Comparison of ENCODE assay signal across 8 cellular contexts in the genomic region with DNA sequence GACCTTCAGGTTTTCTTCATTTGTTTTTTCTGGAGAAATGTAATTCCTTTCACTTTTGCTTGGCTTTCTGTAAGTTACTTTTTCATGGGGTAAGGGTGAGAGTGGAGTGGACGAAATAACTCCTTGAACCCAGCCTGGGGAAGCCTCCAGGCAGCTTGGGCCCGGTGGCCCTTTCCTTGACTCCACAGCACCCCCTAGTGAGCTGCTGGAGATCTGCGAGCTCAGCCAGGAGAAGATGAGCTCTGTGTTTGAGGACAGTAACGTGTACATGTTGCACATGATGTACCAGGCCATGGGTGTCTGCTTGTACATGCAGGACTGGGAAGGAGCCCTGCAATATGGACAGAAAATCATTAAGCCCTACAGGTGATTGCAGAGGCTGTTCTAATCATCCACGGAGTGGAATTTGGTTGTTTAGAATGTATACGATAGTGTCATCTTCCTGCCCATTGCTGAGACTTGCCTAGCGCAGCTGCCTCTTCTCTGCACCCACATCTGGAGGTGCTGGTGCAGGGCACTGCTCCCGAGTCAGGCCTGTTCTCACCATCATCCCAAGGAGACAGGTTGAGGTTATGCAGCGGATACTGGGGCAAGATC. TPM values are rescaled to one million over a fixed set of nuclear protein-coding genes. Genes with fewer than 3 reads are reported as not detected.
DNase-seq lines count a peak whose midpoint lies in the region; ATAC-seq, FAIRE-seq and TF ChIP-seq lines count a peak whose summit lies in the region.

No MANE protein-coding gene starts in this region.

- TF ChIP-seq RAD21 in K562 (CRISPR knock-in tag; conservative IDR thresholded peaks at IDR 0.05 in 1 of 2, IDR thresholded peaks at IDR 0.05 in 1 of 2) = peak; percentile 63 to 78

- intact Hi-C loops in K562 (cut with micrococcal nuclease) = loop anchor here (2.0 to 5.0 kb wide), 3 partner anchors 115 to 1195 kb away; no protein-coding TSS in a partner anchor

- TF ChIP-seq EP300 in K562 (IDR thresholded peaks at IDR 0.05; ENCODE audit: low read length) = no peak

- no peaks in the 10 kb centered on the region for H3K27me3 Mint-ChIP-seq in activated T-helper 17 cell treated with anti-CD3 and anti-CD28 coated beads, Interleukin-2, amount 50 U/mL, for 72 hours

- DNase-seq in AG09319 (ENCODE audit: extremely low read depth, low read depth) (no peak), GM13976 (ENCODE audit: low spot score) (peak; percentile 80), HT1080 (ENCODE audit: low read depth) (peak; percentile 43), T follicular helper cell (ENCODE audit: low read depth) (peak; percentile 14), K562 (ENCODE audit: extremely low read depth in 1 of 4, low spot score in 3 of 4) (peak; percentile 76 to 89 (median 85)), left lobe of liver (ENCODE audit: low spot score) (no peak)
- DNase-seq in stimulated activated CD8-positive, alpha-beta memory T cell treated with anti-CD3 and anti-CD28 coated beads, Interleukin-15, amount 100 ng/mL, for 24 hours (ENCODE audit: low read depth) = peak; percentile 20

- 44% methylated on average over 9 of the region's 9 CpGs for WGBS in K562 (ENCODE audit: insufficient coverage, low coverage, missing lambda C conversion rate)

- H3K27ac Mint-ChIP-seq in activated T-helper 17 cell treated with anti-CD3 and anti-CD28 coated beads, Interleukin-2, amount 50 U/mL, for 72 hours = no peak overlapping the region

- H3K27ac ChIP-seq in K562 (ENCODE audit: extremely low read depth, low read depth, low read length) = no peak overlapping the region

- no peaks in the 10 kb centered on the region; a peak in 1 of 5 replicates for H3K4me1 ChIP-seq in K562 (replicated peaks in 1 of 2; ENCODE audit: control insufficient read depth in 2 of 2, insufficient read depth in 2 of 2, low read length in 2 of 2)

- no peaks in the 10 kb centered on the region for H3K4me1 Mint-ChIP-seq in activated T-helper 17 cell treated with anti-CD3 and anti-CD28 coated beads, Interleukin-2, amount 50 U/mL, for 72 hours

- peaks cover 44% of the 10 kb centered on the region; the same call in 1 of the 3 replicates for H3K36me3 ChIP-seq in K562 (ENCODE audit: control insufficient read depth, insufficient read depth, low read length)

- no peak for TF ChIP-seq POLR2A in K562 (conservative IDR thresholded peaks at IDR 0.05)

- H3K9me1 ChIP-seq in K562 (ENCODE audit: control insufficient read depth, insufficient read depth, low read length) = no peaks in the 10 kb centered on the region

- H2AFZ ChIP-seq in K562 (ENCODE audit: low read depth, low read length) = no peak overlapping the region

- POLR2A ChIA-PET in K562 (lab: Yijun Ruan, JAX) = interaction anchor here (0.6 to 1.3 kb wide), 3 partner anchors 13 to 51 kb away, joined by 3 to 4 read pairs (median 3); a partner anchor contains a TSS

- H3K36me3 Mint-ChIP-seq in activated T-helper 17 cell treated with anti-CD3 and anti-CD28 coated beads, Interleukin-2, amount 50 U/mL, for 72 hours (ENCODE audit: low read depth) = peaks cover 53% of the 10 kb centered on the region

- H3K4me2 ChIP-seq in K562 (ENCODE audit: insufficient read depth, low read length) = no peak overlapping the region

- H4K20me1 ChIP-seq in K562 (replicated peaks; ENCODE audit: control insufficient read depth, insufficient read depth, low read length) = peaks cover 10% of the 10 kb centered on the region; the same call in 1 of the 2 replicates

- H3K79me2 ChIP-seq in K562 (ENCODE audit: control insufficient read depth, insufficient read depth, low read length) = no peaks in the 10 kb centered on the region

- peak; percentile 80 for TF ChIP-seq CTCF in AG09319 (IDR thresholded peaks at IDR 0.05; ENCODE audit: low read depth, low read length)
- peak; percentile 81 for TF ChIP-seq CTCF in GM13976 (IDR thresholded peaks at IDR 0.05; ENCODE audit: borderline replicate concordance, control extremely low read depth, extremely low read depth, insufficient read depth, missing control alignments)
- TF ChIP-seq CTCF in K562 (IDR thresholded peaks at IDR 0.05 in 2 of 3, conservative IDR thresholded peaks at IDR 0.05 in 1 of 3; ENCODE audit: insufficient read depth in 2 of 3, low read depth in 1 of 3, low read length in 3 of 3) = peak; percentile 88 to 96 (median 88)

- no peaks in the 10 kb centered on the region for H3K9me3 Mint-ChIP-seq in activated T-helper 17 cell treated with anti-CD3 and anti-CD28 coated beads, Interleukin-2, amount 50 U/mL, for 72 hours

- no peaks in the 10 kb centered on the region for H3K27me3 ChIP-seq in K562 (ENCODE audit: control insufficient read depth in 2 of 2, insufficient read depth in 2 of 2, low read length in 2 of 2)

- ATAC-seq in K562 (peak; percentile 89), left lobe of liver (peak; percentile 37)
- ATAC-seq in activated T-helper 17 cell treated with anti-CD3 and anti-CD28 coated beads, Interleukin-2, amount 50 U/mL, for 72 hours (replicated peaks) = no peak

- FAIRE-seq in K562 (lab: Jason Lieb, UNC) = peak; percentile 88

- no peak overlapping the region for H3K4me3 ChIP-seq in K562

- H3K4me3 Mint-ChIP-seq in activated T-helper 17 cell treated with anti-CD3 and anti-CD28 coated beads, Interleukin-2, amount 50 U/mL, for 72 hours = no peak overlapping the region

- CTCF ChIA-PET in K562 (lab: Yijun Ruan, JAX; ENCODE audit: low intra/inter-chr PET ratio) = interaction anchor here (0.9 to 4.6 kb wide), 5 partner anchors 51 to 1195 kb away, joined by 3 to 24 read pairs (median 12); a partner anchor contains a TSS

- BruUV-seq in K562 (replicated peaks; lab: Mats Ljungman, UMichigan) = no TSS peak

- in situ Hi-C loops in GM13976 (cut with MboI; ENCODE audit: low sequenced_read_pairs, unreplicated experiment) = loop anchor here (10.0 kb wide), 1 partner anchor 253 kb away; no protein-coding TSS in a partner anchor
- in situ Hi-C loops in K562 (cut with MboI) = loop anchor here (5.0 kb wide), 1 partner anchor 120 kb away; no protein-coding TSS in a partner anchor

- no peaks in the 10 kb centered on the region for H3K9me3 ChIP-seq in K562 (replicated peaks; ENCODE audit: control insufficient read depth, insufficient read depth, low read depth, low read length)

- no peak overlapping the region for H3K9ac ChIP-seq in K562 (ENCODE audit: insufficient read depth in 1 of 2, low read depth in 2 of 2, low read length in 2 of 2)

TF ChIP-seq in K562, 482 proteins besides CTCF, POLR2A, EP300 and RAD21:
- TF ChIP-seq ATF7 (IDR thresholded peaks at IDR 0.05) (no peak), HMG20A (CRISPR knock-in tag; conservative IDR thresholded peaks at IDR 0.05) (no peak), KLF16 (IDR thresholded peaks at IDR 0.05) (peak; percentile 8; the same call in 1 of the 2 replicates), HNRNPUL1 (IDR thresholded peaks at IDR 0.05; ENCODE audit: low read length) (no peak), TBP (optimal IDR thresholded peaks at IDR 0.05; ENCODE audit: low read depth, low read length) (peak; percentile 15), MCM2 (IDR thresholded peaks at IDR 0.05; ENCODE audit: low read depth) (no peak), XRCC5 (IDR thresholded peaks at IDR 0.05; ENCODE audit: low read depth, low read length) (peak; percentile 51; the same call in 1 of the 2 replicates), RCOR1 (IDR thresholded peaks at IDR 0.05; ENCODE audit: borderline replicate concordance in 1 of 2, low read depth in 2 of 2, low read length in 2 of 2) (0 out of 4 replicates have a peak, but pooled peaks of 1 of the 2 experiments have one; percentile 8), KDM1A (IDR thresholded peaks at IDR 0.05) (no peak), SMC3 (conservative IDR thresholded peaks at IDR 0.05; ENCODE audit: insufficient read depth, low read depth, low read length) (peak; percentile 68)
- TF ChIP-seq, protein P1, sequence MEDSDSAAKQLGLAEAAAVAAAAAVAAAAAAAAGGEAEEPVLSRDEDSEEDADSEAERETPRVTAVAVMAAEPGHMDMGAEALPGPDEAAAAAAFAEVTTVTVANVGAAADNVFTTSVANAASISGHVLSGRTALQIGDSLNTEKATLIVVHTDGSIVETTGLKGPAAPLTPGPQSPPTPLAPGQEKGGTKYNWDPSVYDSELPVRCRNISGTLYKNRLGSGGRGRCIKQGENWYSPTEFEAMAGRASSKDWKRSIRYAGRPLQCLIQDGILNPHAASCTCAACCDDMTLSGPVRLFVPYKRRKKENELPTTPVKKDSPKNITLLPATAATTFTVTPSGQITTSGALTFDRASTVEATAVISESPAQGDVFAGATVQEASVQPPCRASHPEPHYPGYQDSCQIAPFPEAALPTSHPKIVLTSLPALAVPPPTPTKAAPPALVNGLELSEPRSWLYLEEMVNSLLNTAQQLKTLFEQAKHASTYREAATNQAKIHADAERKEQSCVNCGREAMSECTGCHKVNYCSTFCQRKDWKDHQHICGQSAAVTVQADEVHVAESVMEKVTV (CRISPR knock-in tag; IDR thresholded peaks at IDR 0.05) = 0 out of 2 replicates have a peak, but pooled peaks have one; percentile 25

RNA-seq across cellular contexts. Expression of a gene that starts 51.0 kb away (rescaled TPM):
- 41.5 and 43.2 TPM in 2 replicates for total RNA-seq in HT1080 (2014; rRNA removed; shearing (Covaris generic))
- polyA plus RNA-seq in HT1080 (2015; cell fraction: cytosol; rRNA removed) = 34.7 and 35.3 TPM in 2 replicates
- polyA plus RNA-seq in HT1080 (2015; cell fraction: nucleus; rRNA removed) = 27.2 and 33.9 TPM in 2 replicates
- 31.0 and 35.4 TPM in 2 replicates for total RNA-seq in K562 (2011; cell fraction: chromatin; rRNA removed; ENCODE audit: low replicate concordance)
- 16.8 and 19.5 TPM in 2 replicates for total RNA-seq in K562 (2011; cell fraction: nucleolus; rRNA removed)
- 26.3 and 36.2 TPM in 2 replicates for total RNA-seq in K562 (2011; cell fraction: nucleoplasm; rRNA removed)
- total RNA-seq in K562 (2014; rRNA removed) (39.9 and 42.7 TPM in 2 replicates), K562 (2014; rRNA removed; fragmentation: Illumina TruSeq; extraction: Trizol) (48.2 and 50.5 TPM in 2 replicates), K562 (2015; rRNA removed; fragmentation: Illumina TruSeq; extraction: Trizol) (50.2 and 51.6 TPM in 2 replicates), K562 (2021) (33.6 and 36.5 TPM in 2 replicates), left lobe of liver (20.6 TPM)
- polyA plus RNA-seq in K562 (2011; rRNA removed) (59.7 and 81.3 TPM in 2 replicates), K562 (2014; fragmentation: Illumina TruSeq; extraction: Trizol) (49.3 and 52.3 TPM in 2 replicates), K562 (2014; fragmentation: Nextera tagmentation; extraction: Ambion mirVana) (10 to 100 TPM; 13.8 to 16.6 TPM), K562 (2014; rRNA removed) (38.2 and 39.9 TPM in 2 replicates)
- 24.1 and 32.1 TPM in 2 replicates for polyA plus RNA-seq in K562 (2011; cell fraction: cytosol; rRNA removed)
- 74.1 and 86.5 TPM in 2 replicates for polyA plus RNA-seq in K562 (2011; cell fraction: nucleus; rRNA removed)
- 38.9 and 44.6 TPM in 2 replicates for polyA plus RNA-seq in K562 (2012)
- 39.9 and 41.4 TPM in 2 replicates for polyA minus RNA-seq in K562 (2011; rRNA and poly(A)+ RNA removed)
- polyA minus RNA-seq in K562 (2011; cell fraction: cytosol; rRNA and poly(A)+ RNA removed) = 15.2 and 16.8 TPM in 2 replicates
- polyA minus RNA-seq in K562 (2011; cell fraction: nucleus; rRNA and poly(A)+ RNA removed) = 17.0 and 23.4 TPM in 2 replicates
- 10 to 100 TPM; 35.2 to 50.9 TPM for total RNA-seq in activated T-helper 17 cell treated with anti-CD3 and anti-CD28 coated beads, Interleukin-2, amount 50 U/mL, for 72 hours

Comparison
In these comparisons a context has a peak if more than half of its experiments do, and no peak if none do; other contexts are left out.
1. DNase-seq: peak in GM13976 (single experiment), HT1080 (single experiment), T follicular helper cell (single experiment), K562 (4 of 4) and stimulated activated CD8-positive, alpha-beta memory T cell treated with anti-CD3 and anti-CD28 coated beads, Interleukin-15, amount 100 ng/mL, for 24 hours (single experiment); none in AG09319 (single experiment) and left lobe of liver (single experiment).
2. Peak in every context shown above with its lines, with median percentiles within 50 percentile points of each other: CTCF ChIP-seq.